8 cellular contexts compared by ENCODE assay signal in the genomic region with DNA sequence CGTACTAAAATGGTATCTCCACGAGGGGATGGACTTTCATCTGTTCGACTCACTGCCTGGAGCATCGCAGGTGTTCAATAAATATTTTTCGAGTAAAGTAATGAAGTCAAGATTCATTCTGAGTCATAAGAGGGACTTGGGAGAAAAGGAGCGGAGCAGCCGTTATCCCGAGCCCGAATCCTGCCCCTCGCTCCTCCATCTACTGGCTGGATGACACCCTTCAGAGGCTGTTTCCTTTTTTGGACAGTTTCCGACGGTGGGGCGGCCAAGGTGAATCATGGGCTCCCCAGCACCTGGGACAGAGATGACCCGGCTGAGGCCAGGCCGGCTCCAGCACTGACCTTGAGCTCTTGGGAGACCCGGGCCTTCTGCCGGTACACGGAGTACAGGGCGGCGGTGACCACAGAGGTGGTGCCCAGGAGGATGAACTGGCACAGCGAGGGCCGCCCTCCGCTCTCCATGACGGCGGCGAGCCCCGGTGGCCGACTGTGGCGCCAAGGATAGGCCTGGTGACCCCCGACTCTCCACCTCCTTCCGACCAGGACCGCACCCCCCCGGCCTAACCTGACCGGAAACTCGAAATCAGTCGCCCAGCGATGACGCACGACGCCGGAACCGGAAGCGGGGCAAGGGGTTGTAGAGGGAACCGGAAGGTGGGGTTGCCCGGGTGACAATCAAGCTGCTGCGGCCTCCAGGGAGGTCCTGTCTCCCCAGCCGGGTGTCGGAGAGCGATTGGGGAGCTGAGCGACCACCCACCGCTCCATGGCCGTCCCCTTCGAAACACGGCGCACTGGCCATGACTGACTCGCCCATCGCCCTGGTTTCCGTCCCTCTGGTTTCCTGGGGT. TPM values are rescaled to one million over a fixed set of nuclear protein-coding genes. Genes with fewer than 3 reads are reported as not detected.
DNase-seq lines count a peak whose midpoint lies in the region; ATAC-seq and TF ChIP-seq lines count a peak whose summit lies in the region.

Gene MUL1, minus strand, starts transcription at position 588 of the 847 bp plus-strand sequence. Its CDS starts 127 bp downstream, at position 461.

- no peak for TF ChIP-seq CTCF in hepatocyte (IDR thresholded peaks at IDR 0.05; ENCODE audit: poor library complexity)

- H3K79me2 ChIP-seq in hepatocyte: peaks cover 41% of the 10 kb centered on the region

- 2% methylated on average over 58 of the region's 58 CpGs for WGBS in hepatocyte (ENCODE audit: low lambda C conversion rate, missing lambda C conversion rate)
- WGBS in aorta, 2 donors: 1% methylated on average over 57 to 58 of the region's 58 CpGs

- H3K9me2 ChIP-seq in hepatocyte (replicated peaks; ENCODE audit: insufficient read depth): no peaks in the 10 kb centered on the region

- intact Hi-C loops in aorta (cut with DNase I): no loop called here

- TF ChIP-seq POLR2A in GM18505 (IDR thresholded peaks at IDR 0.05; ENCODE audit: borderline replicate concordance, extremely low read depth, insufficient read depth, insufficient read length): peak; percentile 65

- H3K27me3 ChIP-seq in hepatocyte: no peaks in the 10 kb centered on the region
- H3K27me3 ChIP-seq in aorta (ENCODE audit: control insufficient read depth in 1 of 2, insufficient read depth in 2 of 2, low read length in 1 of 2): peaks cover 0 to 2% of the 10 kb centered on the region in 2 donors

- peak within 1 kb of the TSS; percentile 99 for H2AFZ ChIP-seq in hepatocyte

- DNase-seq in NCI-H2081 treated with DMSO at 0.1 percent for 48 hours (lab: John Stamatoyannopoulos, UW) (peak; percentile 59), T1000 (lab: John Stamatoyannopoulos, UW) (peak; percentile 88), astrocyte of the hippocampus (ENCODE audit: low read depth, low spot score) (peak; percentile 97), hepatocyte (ENCODE audit: low spot score) (peak; percentile 94), renal cortical epithelial cell (ENCODE audit: low read depth) (peak; percentile 85), aorta (peak; percentile 97 to 99)

- peaks cover 15% of the 10 kb centered on the region for H4K20me1 ChIP-seq in hepatocyte (ENCODE audit: insufficient read depth, poor library complexity, severe bottlenecking)

- H3K27ac ChIP-seq in hepatocyte: peak within 1 kb of the TSS; percentile 80
- H3K27ac ChIP-seq in aorta (ENCODE audit: low read depth in 1 of 2, low read length in 2 of 2): peak within 1 kb of the TSS in 1 of 2 donors; percentile 18

- ATAC-seq in GM18505 (IDR thresholded peaks at IDR 0.05; ENCODE audit: unreplicated experiment) (peak; percentile 90), HG03025 (IDR thresholded peaks at IDR 0.05; ENCODE audit: low FRiP score, unreplicated experiment) (peak; percentile 83), aorta (ENCODE audit: low FRiP score) (peak; percentile 96)

- H3K9me3 ChIP-seq in hepatocyte (ENCODE audit: low read depth): no peaks in the 10 kb centered on the region
- no peaks in the 10 kb centered on the region for H3K9me3 ChIP-seq in aorta (ENCODE audit: control insufficient read depth, low read length)

- no peaks in the 10 kb centered on the region for H3K36me3 ChIP-seq in hepatocyte (replicated peaks; ENCODE audit: insufficient read depth, low read depth)
- H3K36me3 ChIP-seq in aorta (ENCODE audit: control insufficient read depth in 1 of 2, insufficient read depth in 2 of 2, low read length in 1 of 2): no peaks in the 10 kb centered on the region

- H3K4me2 ChIP-seq in hepatocyte: peak within 1 kb of the TSS; percentile 89

- H3K4me3 ChIP-seq in hepatocyte (peak within 1 kb of the TSS; percentile 65), aorta (ENCODE audit: low read length in 2 of 2) (peak within 1 kb of the TSS; percentile 81 to 90)

- peaks cover 14% of the 10 kb centered on the region for H3K4me1 ChIP-seq in hepatocyte (ENCODE audit: insufficient read depth)
- peaks cover 0 to 2% of the 10 kb centered on the region in 2 donors for H3K4me1 ChIP-seq in aorta (ENCODE audit: control insufficient read depth in 1 of 2, insufficient read depth in 2 of 2, low read length in 2 of 2)

RNA-seq across cellular contexts. Expression of gene MUL1, which starts in this region (rescaled TPM):
- total RNA-seq in hepatocyte: 40.1 and 44.8 TPM in 2 replicates
- polyA plus RNA-seq in hepatocyte: 47.4 and 48.1 TPM in 2 replicates
- total RNA-seq in renal cortical epithelial cell: 31.6 and 66.7 TPM in 2 replicates
- 10 to 100 TPM; 16.8 to 18.6 TPM for total RNA-seq in aorta
- 1 to 10 TPM; 5.5 to 9.6 TPM for polyA plus RNA-seq in aorta
